8 cellular contexts compared by ENCODE assay signal in the genomic region with DNA sequence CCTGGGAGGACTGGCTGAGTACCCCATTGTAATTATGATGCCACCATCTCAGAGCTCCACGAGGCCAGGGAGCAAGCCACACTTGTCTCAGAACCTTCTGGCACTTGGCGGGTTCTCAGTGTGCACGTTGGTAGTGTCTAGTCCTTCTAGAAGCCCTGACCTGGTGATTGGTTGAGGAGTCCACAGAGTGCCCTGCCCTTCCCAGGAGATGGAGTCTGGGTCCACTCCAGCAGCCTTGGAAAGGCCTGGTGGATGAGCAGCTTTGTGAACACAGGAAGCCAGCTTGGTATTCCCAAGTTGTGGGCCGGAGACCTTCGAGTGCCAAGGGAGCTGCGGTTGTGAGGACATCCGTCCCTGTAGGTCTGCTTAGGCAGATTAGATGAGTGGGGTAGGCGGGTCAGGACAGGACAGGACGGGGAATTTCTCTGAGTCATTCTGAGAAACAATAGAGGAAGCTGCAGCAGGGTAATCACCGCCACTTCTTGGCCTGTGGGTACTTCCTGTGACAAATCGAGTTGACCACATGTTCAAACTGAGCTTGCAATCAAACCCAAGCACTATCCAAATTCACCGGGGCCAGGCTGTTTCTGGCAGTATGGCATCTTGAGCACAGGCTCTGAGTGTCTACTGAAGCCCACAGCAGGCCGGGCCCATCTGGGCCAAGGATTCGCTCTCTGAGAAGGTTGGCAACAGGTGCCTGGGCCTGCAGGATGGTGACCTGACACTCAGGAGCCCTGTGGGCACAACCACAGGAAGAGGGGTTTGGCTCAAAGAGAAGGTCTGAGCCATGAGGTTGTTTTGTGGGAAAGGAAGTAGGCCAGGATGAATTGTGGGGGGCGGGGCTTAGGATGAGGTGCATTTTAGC.
A peak's percentile ranks its signal among the peaks of the same experiment; 100 is the strongest.
DNase-seq lines count a peak whose midpoint lies in the region; ATAC-seq and TF ChIP-seq lines count a peak whose summit lies in the region.

No MANE protein-coding gene starts in this region.

- H2BK12ac ChIP-seq in trophoblast cell (ENCODE audit: low read length), result no peak overlapping the region

- H3K79me2 ChIP-seq in fibroblast of lung (ENCODE audit: control insufficient read depth, insufficient read depth, low read length) (no peaks in the 10 kb centered on the region), trophoblast cell (ENCODE audit: control insufficient read depth, insufficient read depth, low read length, poor library complexity) (no peaks in the 10 kb centered on the region)

- DNase-seq in NOMO-1 treated with DMSO at 0.1 percent for 48 hours (lab: John Stamatoyannopoulos, UW; ENCODE audit: unreplicated experiment) (peak; percentile 99), fibroblast of lung (ENCODE audit: low read depth in 2 of 2) (peak; percentile 53 to 98), trophoblast cell (peak; percentile 78 to 80), aorta (peak; percentile 76 to 77), SK-N-DZ (ENCODE audit: low spot score) (no peak)
- DNase-seq in activated CD8-positive, alpha-beta memory T cell treated with anti-CD3 and anti-CD28 coated beads, Interleukin-2, amount 50 U/mL, for 4 hours, result peak; percentile 54

- no peak overlapping the region for H2BK5ac ChIP-seq in trophoblast cell (ENCODE audit: low read depth, low read length, poor library complexity)

- H3K27ac ChIP-seq in fibroblast of lung (ENCODE audit: insufficient read depth, low read length) (no peak overlapping the region), trophoblast cell (ENCODE audit: low read depth, low read length) (no peak overlapping the region), aorta (ENCODE audit: low read depth in 1 of 2, low read length in 2 of 2) (no peak overlapping the region)

- H2AFZ ChIP-seq in fibroblast of lung (ENCODE audit: low read length), result no peak overlapping the region
- H2AFZ ChIP-seq in trophoblast cell (ENCODE audit: insufficient read depth, low read length, poor library complexity), result no peak overlapping the region

- H3K27me3 ChIP-seq in fibroblast of lung (ENCODE audit: control insufficient read depth, insufficient read depth, low read length) (no peaks in the 10 kb centered on the region), trophoblast cell (ENCODE audit: insufficient read depth, low read length) (no peaks in the 10 kb centered on the region), aorta (ENCODE audit: control insufficient read depth in 1 of 2, insufficient read depth in 2 of 2, low read length in 1 of 2) (no peaks in the 10 kb centered on the region)

- no peak overlapping the region for H3K9ac ChIP-seq in fibroblast of lung (ENCODE audit: insufficient read depth, low read length)
- no peak overlapping the region for H3K9ac ChIP-seq in trophoblast cell (ENCODE audit: low read length)

- no peak overlapping the region for H3K14ac ChIP-seq in trophoblast cell (ENCODE audit: low read length)

- H3K4me2 ChIP-seq in fibroblast of lung (ENCODE audit: extremely low read depth, insufficient read depth, low read length), result no peak overlapping the region
- H3K4me2 ChIP-seq in trophoblast cell (ENCODE audit: low read length), result no peak overlapping the region

- no peak overlapping the region for H4K91ac ChIP-seq in trophoblast cell (ENCODE audit: low read depth, low read length)

- no peak overlapping the region for H4K12ac ChIP-seq in trophoblast cell (ENCODE audit: low read depth, low read length)

- H4K20me1 ChIP-seq in fibroblast of lung (ENCODE audit: control insufficient read depth, extremely low read depth, insufficient read depth, low read length), result no peaks in the 10 kb centered on the region

- intact Hi-C loops in aorta (cut with DNase I), result no loop called here

- WGBS in trophoblast cell (ENCODE audit: extremely low coverage, insufficient coverage, insufficient read length), result no CpG with 5 or more reads among the region's 15 CpGs
- 76 to 81% methylated on average over 15 of the region's 15 CpGs for WGBS in aorta, 2 donors

- no peak overlapping the region for H2AK5ac ChIP-seq in trophoblast cell (ENCODE audit: low read length)

- no peak for TF ChIP-seq CTCF in fibroblast of lung (conservative IDR thresholded peaks at IDR 0.05 in 1 of 2, IDR thresholded peaks at IDR 0.05 in 1 of 2; ENCODE audit: low read depth in 1 of 2, low read length in 2 of 2)

- H3K4me3 ChIP-seq in fibroblast of lung (replicated peaks in 1 of 4; ENCODE audit: control extremely low read depth in 1 of 4, insufficient read depth in 1 of 4, low read depth in 3 of 4, low read length in 4 of 4) (no peak overlapping the region), trophoblast cell (ENCODE audit: low read depth, low read length) (no peak overlapping the region), aorta (ENCODE audit: low read length in 2 of 2) (no peak overlapping the region)

- H3K9me3 ChIP-seq in fibroblast of lung (ENCODE audit: control insufficient read depth, insufficient read depth, low read depth, low read length), result no peaks in the 10 kb centered on the region
- peaks cover 2% of the 10 kb centered on the region for H3K9me3 ChIP-seq in trophoblast cell (ENCODE audit: insufficient read depth, low read depth, low read length)
- H3K9me3 ChIP-seq in aorta (ENCODE audit: control insufficient read depth, low read length), result no peaks in the 10 kb centered on the region

- H3K23ac ChIP-seq in trophoblast cell (ENCODE audit: low read length), result no peak overlapping the region

- no peak overlapping the region for H3K18ac ChIP-seq in trophoblast cell (ENCODE audit: low read length)

- peaks cover 3% of the 10 kb centered on the region for H3K4me1 ChIP-seq in fibroblast of lung (ENCODE audit: control insufficient read depth, extremely low read depth, insufficient read depth, low read length)
- peaks cover 18 to 24% of the 10 kb centered on the region in 2 experiments for H3K4me1 ChIP-seq in trophoblast cell (ENCODE audit: control insufficient read depth in 1 of 2, insufficient read depth in 2 of 2, low read length in 2 of 2)
- no peaks in the 10 kb centered on the region for H3K4me1 ChIP-seq in aorta (ENCODE audit: control insufficient read depth in 1 of 2, insufficient read depth in 2 of 2, low read length in 2 of 2)

- no peaks in the 10 kb centered on the region for H3K79me1 ChIP-seq in trophoblast cell (ENCODE audit: low read length)

- H4K8ac ChIP-seq in trophoblast cell (ENCODE audit: low read depth, low read length), result no peak overlapping the region

- H3K36me3 ChIP-seq in fibroblast of lung (ENCODE audit: control insufficient read depth, insufficient read depth, low read length), result no peaks in the 10 kb centered on the region
- H3K36me3 ChIP-seq in trophoblast cell (ENCODE audit: control insufficient read depth in 1 of 2, insufficient read depth in 2 of 2, low read length in 2 of 2), result peaks cover 0 to 2% of the 10 kb centered on the region in 2 experiments
- no peaks in the 10 kb centered on the region for H3K36me3 ChIP-seq in aorta (ENCODE audit: control insufficient read depth in 1 of 2, insufficient read depth in 2 of 2, low read length in 1 of 2)

- no peak overlapping the region for H3K4ac ChIP-seq in trophoblast cell (ENCODE audit: low read depth, low read length)

- H2BK120ac ChIP-seq in trophoblast cell (ENCODE audit: insufficient read depth, low read length, poor library complexity), result no peak overlapping the region

- ATAC-seq in GM18858 (IDR thresholded peaks at IDR 0.05; ENCODE audit: unreplicated experiment), result peak; percentile 84
- peak; percentile 98 for ATAC-seq in HG02884 (IDR thresholded peaks at IDR 0.05; ENCODE audit: unreplicated experiment)
- ATAC-seq in aorta (ENCODE audit: low FRiP score), result peak; percentile 67
